ENCODE assay signal across 12 cellular contexts in genomic region chr17:58665946-58666857, GRCh38. TPM values are rescaled to one million over a fixed set of nuclear protein-coding genes. Genes with fewer than 3 reads are reported as not detected.
DNase-seq lines count a peak whose midpoint lies in the region; ATAC-seq and TF ChIP-seq lines count a peak whose summit lies in the region.
"Had no signal": no experiment of that assay in that cellular context is flagged by ENCODE, and none has a peak within 500 bp of the region (broad histone marks: within the 10 kb centered on the region; RNA-seq: fewer than 3 reads in every experiment).

No MANE protein-coding gene starts in this region.

- H3K4me3 Mint-ChIP-seq in activated naive CD4-positive, alpha-beta T cell treated with anti-CD3 and anti-CD28 coated beads, Interleukin-2, amount 10 ng/mL, durations not matched to agents 7 days and 5 days, result no peak overlapping the region
- H3K4me3 Mint-ChIP-seq in activated naive CD4-positive, alpha-beta T cell treated with anti-CD3 and anti-CD28 coated beads for 36 hours, result no peak overlapping the region
- H3K4me3 Mint-ChIP-seq: activated T-cell treated with anti-CD3 and anti-CD28 coated beads, Interleukin-2, amount 50 U/mL, for 24 hours had no signal

- H3K9me2 ChIP-seq in SU-DHL-6 (replicated peaks; ENCODE audit: insufficient read depth, low read length), result no peaks in the 10 kb centered on the region

- H3K79me2 ChIP-seq in SU-DHL-6 (ENCODE audit: insufficient read depth, low read length), result no peaks in the 10 kb centered on the region

- DNase-seq in activated naive CD4-positive, alpha-beta T cell treated with anti-CD3 and anti-CD28 coated beads, Interleukin-2, amount 10 ng/mL, durations not matched to agents 7 days and 5 days, result no peak
- DNase-seq in activated naive CD4-positive, alpha-beta T cell treated with anti-CD3 and anti-CD28 coated beads for 36 hours, result no peak
- DNase-seq in left lobe of liver (ENCODE audit: low spot score) (no peak), testis (no peak), tibial artery (no peak), SW 1271 (lab: John Stamatoyannopoulos, UW) (no peak)
- DNase-seq: BE2C, NCI-H1694 treated with DMSO at 0.1 percent for 48 hours had no signal

- WGBS in testis, 2 donors, result 64 to 69% methylated on average over 25 of the region's 25 CpGs

- no peaks in the 10 kb centered on the region for H3F3A ChIP-seq in SU-DHL-6 (ENCODE audit: insufficient read depth)

- H2AFZ ChIP-seq in SU-DHL-6 (ENCODE audit: low read depth, low read length, severe bottlenecking), result no peak overlapping the region

- no peak overlapping the region for H3K4me3 ChIP-seq in SU-DHL-6 (ENCODE audit: insufficient read depth, low read length, poor library complexity, severe bottlenecking)
- H3K4me3 ChIP-seq in testis, result peak overlapping the region; percentile 19 to 39
- no peak overlapping the region for H3K4me3 ChIP-seq in tibial artery
- H3K4me3 ChIP-seq: SJSA1 had no signal

- ATAC-seq in left lobe of liver (peak; percentile 35), GM21360 (IDR thresholded peaks at IDR 0.05; ENCODE audit: unreplicated experiment) (no peak)

- H3K36me3 Mint-ChIP-seq in activated naive CD4-positive, alpha-beta T cell treated with anti-CD3 and anti-CD28 coated beads, Interleukin-2, amount 10 ng/mL, durations not matched to agents 7 days and 5 days, result no peaks in the 10 kb centered on the region
- no peaks in the 10 kb centered on the region for H3K36me3 Mint-ChIP-seq in activated naive CD4-positive, alpha-beta T cell treated with anti-CD3 and anti-CD28 coated beads for 36 hours (ENCODE audit: low read depth)

- H3K9me3 Mint-ChIP-seq in activated naive CD4-positive, alpha-beta T cell treated with anti-CD3 and anti-CD28 coated beads, Interleukin-2, amount 10 ng/mL, durations not matched to agents 7 days and 5 days, result no peaks in the 10 kb centered on the region
- no peaks in the 10 kb centered on the region for H3K9me3 Mint-ChIP-seq in activated naive CD4-positive, alpha-beta T cell treated with anti-CD3 and anti-CD28 coated beads for 36 hours
- H3K9me3 Mint-ChIP-seq: activated T-cell treated with anti-CD3 and anti-CD28 coated beads, Interleukin-2, amount 50 U/mL, for 24 hours had no signal

- TF ChIP-seq CTCF in SU-DHL-6 (IDR thresholded peaks at IDR 0.05; ENCODE audit: insufficient read depth, low read length, poor library complexity, severe bottlenecking) (no peak), testis (IDR thresholded peaks at IDR 0.05) (no peak), tibial artery (IDR thresholded peaks at IDR 0.05) (no peak)

- CTCF ChIA-PET in activated naive CD4-positive, alpha-beta T cell treated with anti-CD3 and anti-CD28 coated beads, Interleukin-2, amount 10 ng/mL, durations not matched to agents 7 days and 5 days (lab: Charles Lee), result no interaction called here
- CTCF ChIA-PET in activated naive CD4-positive, alpha-beta T cell treated with anti-CD3 and anti-CD28 coated beads for 36 hours (lab: Charles Lee), result interaction anchor here (0.6 kb wide), 2 partner anchors 33 to 108 kb away, joined by 7 to 10 read pairs; no protein-coding TSS in a partner anchor

- no peaks in the 10 kb centered on the region for H4K20me1 ChIP-seq in SU-DHL-6 (ENCODE audit: low read depth, low read length)

- H3K27ac ChIP-seq in SU-DHL-6 (ENCODE audit: low read depth, low read length), result no peak overlapping the region
- H3K27ac ChIP-seq in testis, result peak overlapping the region in 1 of 2 donors; percentile 50
- no peak overlapping the region for H3K27ac ChIP-seq in tibial artery
- H3K27ac ChIP-seq: SJSA1 had no signal

- H3K27ac Mint-ChIP-seq in activated naive CD4-positive, alpha-beta T cell treated with anti-CD3 and anti-CD28 coated beads, Interleukin-2, amount 10 ng/mL, durations not matched to agents 7 days and 5 days, result peak overlapping the region; percentile 1
- no peak overlapping the region for H3K27ac Mint-ChIP-seq in activated naive CD4-positive, alpha-beta T cell treated with anti-CD3 and anti-CD28 coated beads for 36 hours
- H3K27ac Mint-ChIP-seq: activated T-cell treated with anti-CD3 and anti-CD28 coated beads, Interleukin-2, amount 50 U/mL, for 24 hours had no signal

- H3K27me3 Mint-ChIP-seq in activated naive CD4-positive, alpha-beta T cell treated with anti-CD3 and anti-CD28 coated beads, Interleukin-2, amount 10 ng/mL, durations not matched to agents 7 days and 5 days, result peaks cover 32% of the 10 kb centered on the region
- H3K27me3 Mint-ChIP-seq in activated naive CD4-positive, alpha-beta T cell treated with anti-CD3 and anti-CD28 coated beads for 36 hours (ENCODE audit: low read depth), result peaks cover 11% of the 10 kb centered on the region

- intact Hi-C loops in activated naive CD4-positive, alpha-beta T cell treated with anti-CD3 and anti-CD28 coated beads for 36 hours (cut with micrococcal nuclease), result no loop called here
- intact Hi-C loops in testis (cut with DNase I; ENCODE audit: low total_unique reads) (no loop called here), tibial artery (cut with DNase I; ENCODE audit: low total_unique reads) (no loop called here)

- H3K27me3 ChIP-seq in SU-DHL-6 (ENCODE audit: low read length) (no peaks in the 10 kb centered on the region), testis (no peaks in the 10 kb centered on the region), tibial artery (no peaks in the 10 kb centered on the region)
- H3K27me3 ChIP-seq: BE2C, SJSA1 had no signal

- H3K4me1 ChIP-seq in testis (no peaks in the 10 kb centered on the region), tibial artery (no peaks in the 10 kb centered on the region)
- H3K4me1 ChIP-seq: BE2C had no signal

- TF ChIP-seq POLR2A in testis (IDR thresholded peaks at IDR 0.05), result no peak

- H3K4me1 Mint-ChIP-seq in activated naive CD4-positive, alpha-beta T cell treated with anti-CD3 and anti-CD28 coated beads, Interleukin-2, amount 10 ng/mL, durations not matched to agents 7 days and 5 days, result peaks cover 7% of the 10 kb centered on the region
- peaks cover 6% of the 10 kb centered on the region for H3K4me1 Mint-ChIP-seq in activated naive CD4-positive, alpha-beta T cell treated with anti-CD3 and anti-CD28 coated beads for 36 hours (ENCODE audit: low read depth)

- no peaks in the 10 kb centered on the region for H3K36me3 ChIP-seq in SU-DHL-6 (ENCODE audit: low read length)
- H3K36me3 ChIP-seq in testis (ENCODE audit: low read depth, missing control alignments), result no peaks in the 10 kb centered on the region
- H3K36me3 ChIP-seq in tibial artery, result no peaks in the 10 kb centered on the region
- H3K36me3 ChIP-seq: BE2C, SJSA1 had no signal

- H3K9me3 ChIP-seq in SU-DHL-6 (ENCODE audit: insufficient read depth, low read length), result no peaks in the 10 kb centered on the region
- H3K9me3 ChIP-seq in testis, result no peaks in the 10 kb centered on the region
- no peaks in the 10 kb centered on the region for H3K9me3 ChIP-seq in tibial artery
- H3K9me3 ChIP-seq: BE2C, SJSA1 had no signal

- H3K9ac ChIP-seq in SU-DHL-6 (ENCODE audit: low read length), result no peak overlapping the region

- H3K4me2 ChIP-seq in SU-DHL-6 (ENCODE audit: low read depth, low read length, poor library complexity, severe bottlenecking), result peak overlapping the region; percentile 17

RNA-seq across cellular contexts. Expression of gene TEX14, which starts 25.6 kb away (rescaled TPM):
- total RNA-seq in activated naive CD4-positive, alpha-beta T cell treated with anti-CD3 and anti-CD28 coated beads for 36 hours, result under 1 TPM; 0.20 to 0.24 TPM
- 0.05 TPM for total RNA-seq in left lobe of liver
- total RNA-seq in testis, result 10 to 100 TPM; 27.7 to 37.2 TPM
- 96.5 TPM for polyA plus RNA-seq in testis (ENCODE audit: insufficient read depth, low read depth, low replicate concordance)

RNA-seq across cellular contexts. Expression of gene RAD51C, which starts 26.2 kb away (rescaled TPM):
- 10 to 100 TPM; 57.7 to 64.6 TPM for total RNA-seq in activated naive CD4-positive, alpha-beta T cell treated with anti-CD3 and anti-CD28 coated beads for 36 hours
- total RNA-seq in left lobe of liver (5.1 TPM), testis (10 to 100 TPM; 44.5 to 63.4 TPM)
- 53.5 TPM for polyA plus RNA-seq in testis (ENCODE audit: insufficient read depth, low read depth, low replicate concordance)

Comparison
In these comparisons a context has a peak if more than half of its experiments do, and no peak if none do; other contexts are left out.
1. H3K4me3 ChIP-seq: peak in testis (2 of 2); none in SU-DHL-6 (single experiment) and tibial artery (0 of 2).
2. RNA of gene TEX14, which starts 25.6 kb away (total RNA-seq): 27.7 to 37.2 TPM in testis; 0.20 to 0.24 TPM in activated naive CD4-positive, alpha-beta T cell treated with anti-CD3 and anti-CD28 coated beads for 36 hours and 0.05 TPM in left lobe of liver (single experiment); every median in the first group is over 10 times any median in the second.